ENCODE assay signal across 1 cellular context in the genomic region with DNA sequence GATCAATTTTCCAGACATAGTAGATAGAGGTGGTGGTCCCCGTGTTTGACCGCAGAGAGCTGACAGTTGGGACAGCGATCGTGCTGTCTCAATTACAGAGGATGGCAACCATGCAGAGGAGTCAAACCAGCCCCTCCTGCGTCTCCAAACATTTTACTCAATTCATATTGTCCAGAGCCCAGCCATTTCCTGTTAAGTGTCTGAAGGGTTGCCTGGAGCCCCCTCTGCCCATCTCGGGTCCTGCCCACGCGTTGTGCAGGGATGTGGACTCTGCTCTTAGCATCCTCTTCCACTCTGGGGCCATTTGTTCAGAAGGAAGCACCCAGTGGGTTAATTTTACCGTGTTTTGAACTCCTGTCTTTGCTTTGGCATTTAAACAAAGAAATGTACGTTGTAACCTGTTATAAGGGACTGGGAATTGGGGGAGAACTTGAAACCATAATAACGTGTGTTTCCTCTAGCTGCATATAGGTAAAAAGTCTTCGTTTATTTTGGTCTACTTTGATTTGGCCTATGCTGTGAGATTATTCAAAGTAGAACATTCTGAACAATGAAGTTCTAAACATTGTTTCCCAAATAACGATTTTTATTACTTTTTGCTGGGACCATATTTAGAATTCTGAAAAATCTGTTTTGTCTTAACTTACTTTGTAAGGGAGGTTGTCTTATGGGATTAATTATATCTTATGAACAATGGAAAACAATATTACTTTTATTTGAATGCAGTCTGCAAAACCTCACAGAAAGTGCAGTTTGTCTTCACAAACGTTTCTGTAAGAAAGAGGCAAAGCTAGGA.
TF ChIP-seq lines count a peak whose summit lies in the region.

No MANE protein-coding gene starts in this region.

TF ChIP-seq in WTC11, 78 proteins besides CTCF, POLR2A, EP300 and RAD21 (continued from another document):
- TF ChIP-seq, protein P1, sequence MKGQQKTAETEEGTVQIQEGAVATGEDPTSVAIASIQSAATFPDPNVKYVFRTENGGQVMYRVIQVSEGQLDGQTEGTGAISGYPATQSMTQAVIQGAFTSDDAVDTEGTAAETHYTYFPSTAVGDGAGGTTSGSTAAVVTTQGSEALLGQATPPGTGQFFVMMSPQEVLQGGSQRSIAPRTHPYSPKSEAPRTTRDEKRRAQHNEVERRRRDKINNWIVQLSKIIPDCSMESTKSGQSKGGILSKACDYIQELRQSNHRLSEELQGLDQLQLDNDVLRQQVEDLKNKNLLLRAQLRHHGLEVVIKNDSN (CRISPR knock-in tag; IDR thresholded peaks at IDR 0.05), result no peak
- no peak for TF ChIP-seq ZNF263 (CRISPR knock-in tag; IDR thresholded peaks at IDR 0.05; ENCODE audit: low read depth)
- TF ChIP-seq FOXP1 (CRISPR knock-in tag; IDR thresholded peaks at IDR 0.05; ENCODE audit: borderline replicate concordance), result no peak
- TF ChIP-seq ZNF317 (CRISPR knock-in tag; IDR thresholded peaks at IDR 0.05; ENCODE audit: borderline replicate concordance, low read depth), result no peak
- no peak for TF ChIP-seq ZNF416 (CRISPR knock-in tag; IDR thresholded peaks at IDR 0.05)
- TF ChIP-seq, protein P2, sequence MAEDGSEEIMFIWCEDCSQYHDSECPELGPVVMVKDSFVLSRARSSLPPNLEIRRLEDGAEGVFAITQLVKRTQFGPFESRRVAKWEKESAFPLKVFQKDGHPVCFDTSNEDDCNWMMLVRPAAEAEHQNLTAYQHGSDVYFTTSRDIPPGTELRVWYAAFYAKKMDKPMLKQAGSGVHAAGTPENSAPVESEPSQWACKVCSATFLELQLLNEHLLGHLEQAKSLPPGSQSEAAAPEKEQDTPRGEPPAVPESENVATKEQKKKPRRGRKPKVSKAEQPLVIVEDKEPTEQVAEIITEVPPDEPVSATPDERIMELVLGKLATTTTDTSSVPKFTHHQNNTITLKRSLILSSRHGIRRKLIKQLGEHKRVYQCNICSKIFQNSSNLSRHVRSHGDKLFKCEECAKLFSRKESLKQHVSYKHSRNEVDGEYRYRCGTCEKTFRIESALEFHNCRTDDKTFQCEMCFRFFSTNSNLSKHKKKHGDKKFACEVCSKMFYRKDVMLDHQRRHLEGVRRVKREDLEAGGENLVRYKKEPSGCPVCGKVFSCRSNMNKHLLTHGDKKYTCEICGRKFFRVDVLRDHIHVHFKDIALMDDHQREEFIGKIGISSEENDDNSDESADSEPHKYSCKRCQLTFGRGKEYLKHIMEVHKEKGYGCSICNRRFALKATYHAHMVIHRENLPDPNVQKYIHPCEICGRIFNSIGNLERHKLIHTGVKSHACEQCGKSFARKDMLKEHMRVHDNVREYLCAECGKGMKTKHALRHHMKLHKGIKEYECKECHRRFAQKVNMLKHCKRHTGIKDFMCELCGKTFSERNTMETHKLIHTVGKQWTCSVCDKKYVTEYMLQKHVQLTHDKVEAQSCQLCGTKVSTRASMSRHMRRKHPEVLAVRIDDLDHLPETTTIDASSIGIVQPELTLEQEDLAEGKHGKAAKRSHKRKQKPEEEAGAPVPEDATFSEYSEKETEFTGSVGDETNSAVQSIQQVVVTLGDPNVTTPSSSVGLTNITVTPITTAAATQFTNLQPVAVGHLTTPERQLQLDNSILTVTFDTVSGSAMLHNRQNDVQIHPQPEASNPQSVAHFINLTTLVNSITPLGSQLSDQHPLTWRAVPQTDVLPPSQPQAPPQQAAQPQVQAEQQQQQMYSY (CRISPR knock-in tag; IDR thresholded peaks at IDR 0.05), result no peak
- TF ChIP-seq, protein P3, sequence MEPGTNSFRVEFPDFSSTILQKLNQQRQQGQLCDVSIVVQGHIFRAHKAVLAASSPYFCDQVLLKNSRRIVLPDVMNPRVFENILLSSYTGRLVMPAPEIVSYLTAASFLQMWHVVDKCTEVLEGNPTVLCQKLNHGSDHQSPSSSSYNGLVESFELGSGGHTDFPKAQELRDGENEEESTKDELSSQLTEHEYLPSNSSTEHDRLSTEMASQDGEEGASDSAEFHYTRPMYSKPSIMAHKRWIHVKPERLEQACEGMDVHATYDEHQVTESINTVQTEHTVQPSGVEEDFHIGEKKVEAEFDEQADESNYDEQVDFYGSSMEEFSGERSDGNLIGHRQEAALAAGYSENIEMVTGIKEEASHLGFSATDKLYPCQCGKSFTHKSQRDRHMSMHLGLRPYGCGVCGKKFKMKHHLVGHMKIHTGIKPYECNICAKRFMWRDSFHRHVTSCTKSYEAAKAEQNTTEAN (CRISPR knock-in tag; IDR thresholded peaks at IDR 0.05), result no peak
TF ChIP-seq in WTC11: peak in this region for 0.
